ENCODE assay signal across 19 cellular contexts in the genomic region with DNA sequence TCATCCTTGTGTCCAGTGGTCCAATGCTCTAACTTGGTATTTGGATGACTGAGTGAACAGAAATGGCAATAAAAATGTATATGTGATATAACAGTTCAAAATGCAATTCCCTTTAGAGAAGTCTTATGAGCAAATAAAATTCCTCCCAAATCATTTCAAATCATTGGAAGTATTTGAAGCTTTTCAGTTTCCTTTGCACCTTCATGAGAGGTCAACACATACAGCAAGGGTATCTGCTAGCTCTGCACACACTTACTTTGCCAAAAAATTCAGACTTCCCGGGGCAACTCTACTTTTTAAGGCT.
A peak's percentile ranks its signal among the peaks of the same experiment; 100 is the strongest.
DNase-seq lines count a peak whose midpoint lies in the region; FAIRE-seq and TF ChIP-seq lines count a peak whose summit lies in the region.
"Had no signal": no experiment of that assay in that cellular context is flagged by ENCODE, and none has a peak within 500 bp of the region (broad histone marks: within the 10 kb centered on the region; RNA-seq: fewer than 3 reads in every experiment).

No MANE protein-coding gene starts in this region.

- POLR2A ChIA-PET in A673 (lab: Charles Lee; ENCODE audit: low non-redundant PET) = no interaction called here

- H3K9me3 ChIP-seq in A673 (ENCODE audit: low read depth, low read length, poor library complexity, severe bottlenecking) = no peaks in the 10 kb centered on the region
- no peaks in the 10 kb centered on the region for H3K9me3 ChIP-seq in MG63
- H3K9me3 ChIP-seq in osteoblast (ENCODE audit: low read depth, low read length) = no peaks in the 10 kb centered on the region
- H3K9me3 ChIP-seq in SJCRH30 (replicated peaks) = no peaks in the 10 kb centered on the region
- H3K9me3 ChIP-seq: BE2C had no signal

- H4K20me1 ChIP-seq in osteoblast (ENCODE audit: insufficient read depth, low read length) = no peaks in the 10 kb centered on the region

- H3K79me2 ChIP-seq in osteoblast (ENCODE audit: insufficient read depth, low read length) = no peaks in the 10 kb centered on the region

- FAIRE-seq in HTR-8/SVneo (lab: Jason Lieb, UNC) = no peak
- FAIRE-seq: A204.1, D721Med, G401.6 had no signal

- in situ Hi-C loops in brain microvascular endothelial cell (cut with HindIII; ENCODE audit: low pct_ligation_motif_present, low sequenced_read_pairs) = no loop called here

- TF ChIP-seq CTCF in A673 (conservative IDR thresholded peaks at IDR 0.05; ENCODE audit: low read depth, low read length) (no peak), brain microvascular endothelial cell (IDR thresholded peaks at IDR 0.05; ENCODE audit: low read depth, low read length, missing control alignments) (no peak), osteoblast (IDR thresholded peaks at IDR 0.05; ENCODE audit: extremely low read depth, low read depth, low read length) (no peak)

- CTCF ChIA-PET in A673 (lab: Charles Lee) = no interaction called here

- intact Hi-C loops in A673 (cut with micrococcal nuclease; ENCODE audit: unreplicated experiment) = no loop called here

- H3K36me3 ChIP-seq in A673 (ENCODE audit: insufficient read depth, low read length, poor library complexity, severe bottlenecking) = no peaks in the 10 kb centered on the region
- H3K36me3 ChIP-seq in MG63 = peaks cover 4% of the 10 kb centered on the region; the same call in 1 of the 2 replicates
- no peaks in the 10 kb centered on the region for H3K36me3 ChIP-seq in brain microvascular endothelial cell (replicated peaks)
- no peaks in the 10 kb centered on the region for H3K36me3 ChIP-seq in osteoblast (ENCODE audit: insufficient read depth, low read length)
- no peaks in the 10 kb centered on the region for H3K36me3 ChIP-seq in SJCRH30
- H3K36me3 ChIP-seq: BE2C had no signal

- peak; percentile 47 for DNase-seq in A673 (ENCODE audit: low spot score)
- peak; percentile 29 for DNase-seq in MG63
- DNase-seq in brain microvascular endothelial cell = no peak
- DNase-seq in osteoblast (ENCODE audit: insufficient read length, low spot score, missing footprints) = no peak
- DNase-seq in HTR-8/SVneo (ENCODE audit: insufficient read length, low spot score) = no peak
- DNase-seq in activated CD4-positive, CD25-positive, alpha-beta regulatory T cell treated with anti-CD3 and anti-CD28 coated beads, Interleukin-2, amount 50 U/mL, for 72 hours = no peak
- DNase-seq in SJCRH30 = no peak
- DNase-seq in OCI-M1 (lab: John Stamatoyannopoulos, UW) = no peak
- DNase-seq: BE2C; CD4-positive, alpha-beta memory T cell; DMS79 treated with DMSO at 0.1 percent for 48 hours; Karpas-422; MV-4-11; NCI-H1417 treated with DMSO at 0.1 percent for 48 hours; NCI-H2029; NCI-H2171 treated with DMSO at 0.1 percent for 48 hours had no signal

- H2AFZ ChIP-seq in osteoblast (ENCODE audit: low read length) = no peak overlapping the region

- H3K27ac ChIP-seq in A673 (ENCODE audit: low read depth, low read length, poor library complexity, severe bottlenecking) = peak overlapping the region; percentile 55
- peak overlapping the region; percentile 74 for H3K27ac ChIP-seq in brain microvascular endothelial cell
- H3K27ac ChIP-seq in osteoblast (ENCODE audit: low read depth, low read length) = peak overlapping the region; percentile 82
- no peak overlapping the region; the same call in 1 of the 2 replicates for H3K27ac ChIP-seq in SJCRH30

- H3K4me1 ChIP-seq in A673 (ENCODE audit: insufficient read depth, low read length, poor library complexity, severe bottlenecking) (peaks cover 21% of the 10 kb centered on the region), osteoblast (ENCODE audit: insufficient read depth, low read length) (peaks cover 47% of the 10 kb centered on the region), SJCRH30 (peaks cover 22% of the 10 kb centered on the region)
- H3K4me1 ChIP-seq: BE2C had no signal

- H3K4me3 ChIP-seq in A673 (ENCODE audit: low read depth, low read length, poor library complexity, severe bottlenecking) (no peak overlapping the region), MG63 (no peak overlapping the region), brain microvascular endothelial cell (ENCODE audit: low read depth, low read length) (no peak overlapping the region), osteoblast (ENCODE audit: insufficient read depth, low read length) (no peak overlapping the region), SJCRH30 (no peak overlapping the region)

- peak overlapping the region; percentile 49 for H3K4me2 ChIP-seq in osteoblast (ENCODE audit: insufficient read depth, low read length)

- BruUV-seq in A673 (replicated peaks; lab: Mats Ljungman, UMichigan) = no TSS peak

- H3K27me3 ChIP-seq in A673 (replicated peaks; ENCODE audit: insufficient read depth, low read depth, low read length, poor library complexity) (no peaks in the 10 kb centered on the region), MG63 (no peaks in the 10 kb centered on the region), brain microvascular endothelial cell (replicated peaks) (no peaks in the 10 kb centered on the region), osteoblast (ENCODE audit: insufficient read depth, low read length) (no peaks in the 10 kb centered on the region), SJCRH30 (peaks cover 12% of the 10 kb centered on the region)
- H3K27me3 ChIP-seq: BE2C had no signal

Comparison
In these comparisons a context has a peak if more than half of its experiments do, and no peak if none do; other contexts are left out.
1. DNase-seq: peak in A673 (single experiment) and MG63 (single experiment); none in brain microvascular endothelial cell (single experiment), osteoblast (single experiment), HTR-8/SVneo (single experiment), activated CD4-positive, CD25-positive, alpha-beta regulatory T cell treated with anti-CD3 and anti-CD28 coated beads, Interleukin-2, amount 50 U/mL, for 72 hours (single experiment), SJCRH30 (0 of 2) and OCI-M1 (single experiment).